1 cellular context compared by ENCODE assay signal in the genomic region with DNA sequence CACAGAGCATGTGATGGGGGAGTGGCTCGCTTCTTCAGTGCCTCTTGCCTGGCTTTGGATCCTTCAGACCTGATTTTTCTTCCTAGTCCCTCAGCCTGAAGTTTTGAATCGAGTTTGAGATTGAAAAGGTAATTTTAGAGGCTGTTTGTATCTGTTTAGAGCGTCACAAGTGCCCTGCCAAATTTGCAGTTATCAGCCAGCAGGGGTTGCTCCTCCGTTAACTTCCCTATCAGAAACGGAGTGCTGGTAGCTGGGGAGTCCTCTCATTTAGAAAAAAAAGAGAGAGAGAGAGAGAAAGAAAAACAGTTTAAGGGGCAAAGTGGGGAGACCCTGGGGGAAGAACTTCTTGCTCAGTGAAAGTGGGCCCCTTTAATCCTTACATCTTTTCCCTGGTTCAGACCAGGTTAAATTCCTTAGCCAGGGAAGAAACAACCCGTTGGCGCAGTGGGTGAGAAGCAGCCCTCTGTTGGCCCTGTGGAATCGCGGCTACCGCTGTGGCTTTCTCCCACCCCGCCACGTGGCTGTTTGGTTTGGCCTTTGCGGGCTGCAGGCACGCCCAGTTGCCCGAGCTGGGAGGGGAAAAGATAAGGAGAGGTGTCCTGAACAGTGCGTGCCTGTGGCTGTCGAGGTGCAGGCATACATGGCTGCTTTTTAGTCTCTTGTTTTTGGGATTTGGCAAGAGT.
TF ChIP-seq lines count a peak whose summit lies in the region.

No MANE protein-coding gene starts in this region.

TF ChIP-seq in K562, 482 proteins besides CTCF, POLR2A, EP300 and RAD21 (continued from another document and continues in another):
- TF ChIP-seq, protein P1, sequence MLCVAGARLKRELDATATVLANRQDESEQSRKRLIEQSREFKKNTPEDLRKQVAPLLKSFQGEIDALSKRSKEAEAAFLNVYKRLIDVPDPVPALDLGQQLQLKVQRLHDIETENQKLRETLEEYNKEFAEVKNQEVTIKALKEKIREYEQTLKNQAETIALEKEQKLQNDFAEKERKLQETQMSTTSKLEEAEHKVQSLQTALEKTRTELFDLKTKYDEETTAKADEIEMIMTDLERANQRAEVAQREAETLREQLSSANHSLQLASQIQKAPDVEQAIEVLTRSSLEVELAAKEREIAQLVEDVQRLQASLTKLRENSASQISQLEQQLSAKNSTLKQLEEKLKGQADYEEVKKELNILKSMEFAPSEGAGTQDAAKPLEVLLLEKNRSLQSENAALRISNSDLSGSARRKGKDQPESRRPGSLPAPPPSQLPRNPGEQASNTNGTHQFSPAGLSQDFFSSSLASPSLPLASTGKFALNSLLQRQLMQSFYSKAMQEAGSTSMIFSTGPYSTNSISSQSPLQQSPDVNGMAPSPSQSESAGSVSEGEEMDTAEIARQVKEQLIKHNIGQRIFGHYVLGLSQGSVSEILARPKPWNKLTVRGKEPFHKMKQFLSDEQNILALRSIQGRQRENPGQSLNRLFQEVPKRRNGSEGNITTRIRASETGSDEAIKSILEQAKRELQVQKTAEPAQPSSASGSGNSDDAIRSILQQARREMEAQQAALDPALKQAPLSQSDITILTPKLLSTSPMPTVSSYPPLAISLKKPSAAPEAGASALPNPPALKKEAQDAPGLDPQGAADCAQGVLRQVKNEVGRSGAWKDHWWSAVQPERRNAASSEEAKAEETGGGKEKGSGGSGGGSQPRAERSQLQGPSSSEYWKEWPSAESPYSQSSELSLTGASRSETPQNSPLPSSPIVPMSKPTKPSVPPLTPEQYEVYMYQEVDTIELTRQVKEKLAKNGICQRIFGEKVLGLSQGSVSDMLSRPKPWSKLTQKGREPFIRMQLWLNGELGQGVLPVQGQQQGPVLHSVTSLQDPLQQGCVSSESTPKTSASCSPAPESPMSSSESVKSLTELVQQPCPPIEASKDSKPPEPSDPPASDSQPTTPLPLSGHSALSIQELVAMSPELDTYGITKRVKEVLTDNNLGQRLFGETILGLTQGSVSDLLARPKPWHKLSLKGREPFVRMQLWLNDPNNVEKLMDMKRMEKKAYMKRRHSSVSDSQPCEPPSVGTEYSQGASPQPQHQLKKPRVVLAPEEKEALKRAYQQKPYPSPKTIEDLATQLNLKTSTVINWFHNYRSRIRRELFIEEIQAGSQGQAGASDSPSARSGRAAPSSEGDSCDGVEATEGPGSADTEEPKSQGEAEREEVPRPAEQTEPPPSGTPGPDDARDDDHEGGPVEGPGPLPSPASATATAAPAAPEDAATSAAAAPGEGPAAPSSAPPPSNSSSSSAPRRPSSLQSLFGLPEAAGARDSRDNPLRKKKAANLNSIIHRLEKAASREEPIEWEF (CRISPR knock-in tag; IDR thresholded peaks at IDR 0.05), result no peak
- TF ChIP-seq SMARCB1 (IDR thresholded peaks at IDR 0.05; ENCODE audit: insufficient read length, low read depth) (no peak), MYC (IDR thresholded peaks at IDR 0.05; ENCODE audit: low read depth, low read length) (peak; percentile 41; the same call in 1 of the 2 replicates), MYC (CRISPR knock-in tag; IDR thresholded peaks at IDR 0.05; ENCODE audit: borderline replicate concordance, low read depth) (no peak), MYBL2 (IDR thresholded peaks at IDR 0.05; ENCODE audit: low read depth) (no peak), MYBL2 (CRISPR knock-in tag; IDR thresholded peaks at IDR 0.05; ENCODE audit: borderline replicate concordance) (no peak), ILF3 (IDR thresholded peaks at IDR 0.05; ENCODE audit: borderline replicate concordance) (no peak), ZNF408 (CRISPR knock-in tag; IDR thresholded peaks at IDR 0.05; ENCODE audit: low read depth) (no peak), CBX8 (IDR thresholded peaks at IDR 0.05; ENCODE audit: borderline replicate concordance, extremely low read depth, low read depth, low read length, poor library complexity, severe bottlenecking) (no peak), HCFC1 (IDR thresholded peaks at IDR 0.05; ENCODE audit: low read depth, low read length) (no peak), ZBTB49 (CRISPR knock-in tag; IDR thresholded peaks at IDR 0.05; ENCODE audit: borderline replicate concordance) (no peak), FOXM1 (IDR thresholded peaks at IDR 0.05; ENCODE audit: low read depth) (no peak), FOXM1 (CRISPR knock-in tag; IDR thresholded peaks at IDR 0.05; ENCODE audit: low read depth) (no peak), SMAD4 (CRISPR knock-in tag; conservative IDR thresholded peaks at IDR 0.05) (no peak), SNIP1 (IDR thresholded peaks at IDR 0.05; ENCODE audit: low read depth) (no peak), RFX5 (IDR thresholded peaks at IDR 0.05; ENCODE audit: low read depth, low read length) (no peak), FOXK2 (conservative IDR thresholded peaks at IDR 0.05 in 1 of 2, IDR thresholded peaks at IDR 0.05 in 1 of 2; ENCODE audit: low read depth in 2 of 2) (no peak), NUFIP1 (IDR thresholded peaks at IDR 0.05; ENCODE audit: partially characterized antibody) (no peak), ZNF280B (CRISPR knock-in tag; IDR thresholded peaks at IDR 0.05) (no peak)
- TF ChIP-seq, protein P2, sequence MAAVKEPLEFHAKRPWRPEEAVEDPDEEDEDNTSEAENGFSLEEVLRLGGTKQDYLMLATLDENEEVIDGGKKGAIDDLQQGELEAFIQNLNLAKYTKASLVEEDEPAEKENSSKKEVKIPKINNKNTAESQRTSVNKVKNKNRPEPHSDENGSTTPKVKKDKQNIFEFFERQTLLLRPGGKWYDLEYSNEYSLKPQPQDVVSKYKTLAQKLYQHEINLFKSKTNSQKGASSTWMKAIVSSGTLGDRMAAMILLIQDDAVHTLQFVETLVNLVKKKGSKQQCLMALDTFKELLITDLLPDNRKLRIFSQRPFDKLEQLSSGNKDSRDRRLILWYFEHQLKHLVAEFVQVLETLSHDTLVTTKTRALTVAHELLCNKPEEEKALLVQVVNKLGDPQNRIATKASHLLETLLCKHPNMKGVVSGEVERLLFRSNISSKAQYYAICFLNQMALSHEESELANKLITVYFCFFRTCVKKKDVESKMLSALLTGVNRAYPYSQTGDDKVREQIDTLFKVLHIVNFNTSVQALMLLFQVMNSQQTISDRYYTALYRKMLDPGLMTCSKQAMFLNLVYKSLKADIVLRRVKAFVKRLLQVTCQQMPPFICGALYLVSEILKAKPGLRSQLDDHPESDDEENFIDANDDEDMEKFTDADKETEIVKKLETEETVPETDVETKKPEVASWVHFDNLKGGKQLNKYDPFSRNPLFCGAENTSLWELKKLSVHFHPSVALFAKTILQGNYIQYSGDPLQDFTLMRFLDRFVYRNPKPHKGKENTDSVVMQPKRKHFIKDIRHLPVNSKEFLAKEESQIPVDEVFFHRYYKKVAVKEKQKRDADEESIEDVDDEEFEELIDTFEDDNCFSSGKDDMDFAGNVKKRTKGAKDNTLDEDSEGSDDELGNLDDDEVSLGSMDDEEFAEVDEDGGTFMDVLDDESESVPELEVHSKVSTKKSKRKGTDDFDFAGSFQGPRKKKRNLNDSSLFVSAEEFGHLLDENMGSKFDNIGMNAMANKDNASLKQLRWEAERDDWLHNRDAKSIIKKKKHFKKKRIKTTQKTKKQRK (IDR thresholded peaks at IDR 0.05; ENCODE audit: borderline replicate concordance, low read depth, low read length), result no peak
- TF ChIP-seq, protein P3, sequence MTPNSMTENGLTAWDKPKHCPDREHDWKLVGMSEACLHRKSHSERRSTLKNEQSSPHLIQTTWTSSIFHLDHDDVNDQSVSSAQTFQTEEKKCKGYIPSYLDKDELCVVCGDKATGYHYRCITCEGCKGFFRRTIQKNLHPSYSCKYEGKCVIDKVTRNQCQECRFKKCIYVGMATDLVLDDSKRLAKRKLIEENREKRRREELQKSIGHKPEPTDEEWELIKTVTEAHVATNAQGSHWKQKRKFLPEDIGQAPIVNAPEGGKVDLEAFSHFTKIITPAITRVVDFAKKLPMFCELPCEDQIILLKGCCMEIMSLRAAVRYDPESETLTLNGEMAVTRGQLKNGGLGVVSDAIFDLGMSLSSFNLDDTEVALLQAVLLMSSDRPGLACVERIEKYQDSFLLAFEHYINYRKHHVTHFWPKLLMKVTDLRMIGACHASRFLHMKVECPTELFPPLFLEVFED (CRISPR knock-in tag; conservative IDR thresholded peaks at IDR 0.05), result no peak
- TF ChIP-seq, protein P4, sequence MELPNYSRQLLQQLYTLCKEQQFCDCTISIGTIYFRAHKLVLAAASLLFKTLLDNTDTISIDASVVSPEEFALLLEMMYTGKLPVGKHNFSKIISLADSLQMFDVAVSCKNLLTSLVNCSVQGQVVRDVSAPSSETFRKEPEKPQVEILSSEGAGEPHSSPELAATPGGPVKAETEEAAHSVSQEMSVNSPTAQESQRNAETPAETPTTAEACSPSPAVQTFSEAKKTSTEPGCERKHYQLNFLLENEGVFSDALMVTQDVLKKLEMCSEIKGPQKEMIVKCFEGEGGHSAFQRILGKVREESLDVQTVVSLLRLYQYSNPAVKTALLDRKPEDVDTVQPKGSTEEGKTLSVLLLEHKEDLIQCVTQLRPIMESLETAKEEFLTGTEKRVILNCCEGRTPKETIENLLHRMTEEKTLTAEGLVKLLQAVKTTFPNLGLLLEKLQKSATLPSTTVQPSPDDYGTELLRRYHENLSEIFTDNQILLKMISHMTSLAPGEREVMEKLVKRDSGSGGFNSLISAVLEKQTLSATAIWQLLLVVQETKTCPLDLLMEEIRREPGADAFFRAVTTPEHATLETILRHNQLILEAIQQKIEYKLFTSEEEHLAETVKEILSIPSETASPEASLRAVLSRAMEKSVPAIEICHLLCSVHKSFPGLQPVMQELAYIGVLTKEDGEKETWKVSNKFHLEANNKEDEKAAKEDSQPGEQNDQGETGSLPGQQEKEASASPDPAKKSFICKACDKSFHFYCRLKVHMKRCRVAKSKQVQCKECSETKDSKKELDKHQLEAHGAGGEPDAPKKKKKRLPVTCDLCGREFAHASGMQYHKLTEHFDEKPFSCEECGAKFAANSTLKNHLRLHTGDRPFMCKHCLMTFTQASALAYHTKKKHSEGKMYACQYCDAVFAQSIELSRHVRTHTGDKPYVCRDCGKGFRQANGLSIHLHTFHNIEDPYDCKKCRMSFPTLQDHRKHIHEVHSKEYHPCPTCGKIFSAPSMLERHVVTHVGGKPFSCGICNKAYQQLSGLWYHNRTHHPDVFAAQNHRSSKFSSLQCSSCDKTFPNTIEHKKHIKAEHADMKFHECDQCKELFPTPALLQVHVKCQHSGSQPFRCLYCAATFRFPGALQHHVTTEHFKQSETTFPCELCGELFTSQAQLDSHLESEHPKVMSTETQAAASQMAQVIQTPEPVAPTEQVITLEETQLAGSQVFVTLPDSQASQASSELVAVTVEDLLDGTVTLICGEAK (IDR thresholded peaks at IDR 0.05), result no peak
- TF ChIP-seq, protein P4 (CRISPR knock-in tag; IDR thresholded peaks at IDR 0.05), result no peak
- TF ChIP-seq, protein P5, sequence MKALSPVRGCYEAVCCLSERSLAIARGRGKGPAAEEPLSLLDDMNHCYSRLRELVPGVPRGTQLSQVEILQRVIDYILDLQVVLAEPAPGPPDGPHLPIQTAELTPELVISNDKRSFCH (CRISPR knock-in tag; IDR thresholded peaks at IDR 0.05), result no peak
- TF ChIP-seq, protein P5 (tag; IDR thresholded peaks at IDR 0.05), result peak; percentile 52; the same call in 1 of the 2 replicates
